In genomic region chr3:152222327-152222726, GRCh38 we compare ENCODE assay signal across 10 cellular contexts. TPM values are rescaled to one million over a fixed set of nuclear protein-coding genes. Genes with fewer than 3 reads are reported as not detected.
DNase-seq lines count a peak whose midpoint lies in the region; ATAC-seq and TF ChIP-seq lines count a peak whose summit lies in the region.
"Had no signal": no experiment of that assay in that cellular context is flagged by ENCODE, and none has a peak within 500 bp of the region (broad histone marks: within the 10 kb centered on the region; RNA-seq: fewer than 3 reads in every experiment).

No MANE protein-coding gene starts in this region.

- H2AFZ ChIP-seq in SK-N-SH (ENCODE audit: low read depth) = peak overlapping the region; percentile 85; the same call in 1 of the 2 replicates

- peak; percentile 77 to 79 for ATAC-seq in activated CD4-positive, CD25-positive, alpha-beta regulatory T cell treated with anti-CD3 and anti-CD28 coated beads, Interleukin-2, amount 50 U/mL, for 24 hours
- no peak for ATAC-seq in GM18909 (IDR thresholded peaks at IDR 0.05; ENCODE audit: poor library complexity, unreplicated experiment)

- H3K4me3 ChIP-seq in SK-N-SH (ENCODE audit: low read depth in 2 of 2, low read length in 1 of 2) (no peak overlapping the region; a peak in 1 of 4 replicates), fibroblast of pulmonary artery (replicated peaks; ENCODE audit: low read depth, low read length) (no peak overlapping the region)

- TF ChIP-seq EP300 in SK-N-SH (IDR thresholded peaks at IDR 0.05; ENCODE audit: borderline replicate concordance in 1 of 2, low read depth in 1 of 2, low read length in 1 of 2) = peak in 1 of 2 experiments; percentile 30; a peak in 1 of 4 replicates

- H3K4me2 ChIP-seq in SK-N-SH = peak overlapping the region; percentile 55; the same call in 1 of the 2 replicates

- TF ChIP-seq RAD21 in SK-N-SH (IDR thresholded peaks at IDR 0.05; ENCODE audit: low read length) = no peak

- H3F3A ChIP-seq in SK-N-SH (replicated peaks; ENCODE audit: insufficient read depth) = peaks cover 25% of the 10 kb centered on the region

- WGBS in SK-N-SH (ENCODE audit: low lambda C conversion rate) = 41% methylated on average over 2 of the region's 2 CpGs

- H3K36me3 ChIP-seq in SK-N-SH (replicated peaks in 1 of 2; ENCODE audit: control insufficient read depth in 1 of 2, insufficient read depth in 2 of 2, low read length in 1 of 2) = no peaks in the 10 kb centered on the region

- H3K79me2 ChIP-seq in SK-N-SH (ENCODE audit: insufficient read depth) = no peaks in the 10 kb centered on the region

- TF ChIP-seq CTCF in SK-N-SH (IDR thresholded peaks at IDR 0.05) (no peak), fibroblast of pulmonary artery (IDR thresholded peaks at IDR 0.05; ENCODE audit: low read length, missing control alignments) (no peak)

- CTCF ChIA-PET in SK-N-SH (lab: Yijun Ruan, JAX) = no interaction called here

- H3K9me2 ChIP-seq in SK-N-SH = no peaks in the 10 kb centered on the region

- peak overlapping the region; percentile 55; the same call in 1 of the 2 replicates for H3K9ac ChIP-seq in SK-N-SH

- POLR2A ChIA-PET in SK-N-SH (lab: Yijun Ruan, JAX) = no interaction called here

- no peaks in the 10 kb centered on the region for H3K27me3 ChIP-seq in SK-N-SH (ENCODE audit: insufficient read depth)

- no peaks in the 10 kb centered on the region for H4K20me1 ChIP-seq in SK-N-SH (ENCODE audit: insufficient read depth)

- no peak for DNase-seq in activated CD4-positive, CD25-positive, alpha-beta regulatory T cell treated with anti-CD3 and anti-CD28 coated beads, Interleukin-2, amount 50 U/mL, for 72 hours
- no peak for DNase-seq in SK-N-SH
- peak; percentile 72 for DNase-seq in fibroblast of pulmonary artery (ENCODE audit: low read depth)
- DNase-seq in superior temporal gyrus (ENCODE audit: extremely low spot score) = peak; percentile 74
- DNase-seq in C1 segment of cervical spinal cord (lab: John Stamatoyannopoulos, UW) = no peak
- no peak for DNase-seq in NCI-H345 treated with DMSO at 0.1 percent for 48 hours (lab: John Stamatoyannopoulos, UW; ENCODE audit: unreplicated experiment)
- DNase-seq: NCI-H446 treated with DMSO at 0.1 percent for 48 hours, substantia nigra had no signal

- no peaks in the 10 kb centered on the region for H3K9me3 ChIP-seq in SK-N-SH

- no peaks in the 10 kb centered on the region; a peak in 2 of 4 replicates for H3K4me1 ChIP-seq in SK-N-SH (ENCODE audit: control insufficient read depth in 1 of 2, insufficient read depth in 2 of 2, low read depth in 1 of 2, low read length in 1 of 2)

- H3K27ac ChIP-seq in SK-N-SH (ENCODE audit: low read depth in 2 of 2, low read length in 1 of 2) = peak overlapping the region; percentile 54 to 85; a peak in 3 of 4 replicates

TF ChIP-seq in SK-N-SH, 30 proteins besides CTCF, POLR2A, EP300 and RAD21:
- TF ChIP-seq TCF12 (IDR thresholded peaks at IDR 0.05) (peak; percentile 50), GABPA (IDR thresholded peaks at IDR 0.05; ENCODE audit: low read depth) (no peak), TAF1 (IDR thresholded peaks at IDR 0.05; ENCODE audit: borderline replicate concordance, low read depth, low read length) (no peak), FOSL2 (IDR thresholded peaks at IDR 0.05; ENCODE audit: borderline replicate concordance, low read depth) (peak; percentile 45; the same call in 1 of the 2 replicates), JUND (IDR thresholded peaks at IDR 0.05) (peak; percentile 46; the same call in 1 of the 2 replicates), POLR2AphosphoS5 (IDR thresholded peaks at IDR 0.05; ENCODE audit: low read depth, low read length) (peak; percentile 27; the same call in 1 of the 2 replicates), NFIC (IDR thresholded peaks at IDR 0.05; ENCODE audit: borderline replicate concordance) (peak; percentile 78)
- TF ChIP-seq, protein P1, sequence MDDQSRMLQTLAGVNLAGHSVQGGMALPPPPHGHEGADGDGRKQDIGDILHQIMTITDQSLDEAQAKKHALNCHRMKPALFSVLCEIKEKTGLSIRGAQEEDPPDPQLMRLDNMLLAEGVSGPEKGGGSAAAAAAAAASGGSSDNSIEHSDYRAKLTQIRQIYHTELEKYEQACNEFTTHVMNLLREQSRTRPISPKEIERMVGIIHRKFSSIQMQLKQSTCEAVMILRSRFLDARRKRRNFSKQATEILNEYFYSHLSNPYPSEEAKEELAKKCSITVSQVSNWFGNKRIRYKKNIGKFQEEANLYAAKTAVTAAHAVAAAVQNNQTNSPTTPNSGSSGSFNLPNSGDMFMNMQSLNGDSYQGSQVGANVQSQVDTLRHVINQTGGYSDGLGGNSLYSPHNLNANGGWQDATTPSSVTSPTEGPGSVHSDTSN (IDR thresholded peaks at IDR 0.05) = 0 out of 2 replicates have a peak, but pooled peaks have one; percentile 5

RNA-seq across cellular contexts. Expression of gene MBNL1, which starts 46.4 kb away (rescaled TPM):
- 44.3 and 65.1 TPM in 2 replicates for polyA plus RNA-seq in SK-N-SH (2012; rRNA removed)
- polyA plus RNA-seq in SK-N-SH (2012; cell fraction: cytosol; rRNA removed) = 53.4 and 63.3 TPM in 2 replicates
- 56.9 and 69.6 TPM in 2 replicates for polyA plus RNA-seq in SK-N-SH (2012; cell fraction: nucleus; rRNA removed)

Comparison
In these comparisons a context has a peak if more than half of its experiments do, and no peak if none do; other contexts are left out.
1. DNase-seq: peak in fibroblast of pulmonary artery (single experiment) and superior temporal gyrus (single experiment); none in activated CD4-positive, CD25-positive, alpha-beta regulatory T cell treated with anti-CD3 and anti-CD28 coated beads, Interleukin-2, amount 50 U/mL, for 72 hours (single experiment), SK-N-SH (single experiment), C1 segment of cervical spinal cord (0 of 14) and NCI-H345 treated with DMSO at 0.1 percent for 48 hours (single experiment).